11 cellular contexts compared by ENCODE assay signal in genomic region chr17:77456271-77456950, GRCh38.
A peak's percentile ranks its signal among the peaks of the same experiment; 100 is the strongest.
DNase-seq lines count a peak whose midpoint lies in the region; ATAC-seq and TF ChIP-seq lines count a peak whose summit lies in the region.
"Had no signal": no experiment of that assay in that cellular context is flagged by ENCODE, and none has a peak within 500 bp of the region (broad histone marks: within the 10 kb centered on the region; RNA-seq: fewer than 3 reads in every experiment).

No MANE protein-coding gene starts in this region.

- peak overlapping the region; percentile 86 for H3K4me3 ChIP-seq in mononuclear cell (ENCODE audit: low read length)
- no peak overlapping the region for H3K4me3 ChIP-seq in vagina

- peaks cover 34% of the 10 kb centered on the region for H3K36me3 Mint-ChIP-seq in stimulated activated naive CD8-positive, alpha-beta T cell treated with anti-CD3 and anti-CD28 coated beads, Interleukin-15, Interleukin-2, amounts not matched to agents 100 ng/mL and 50 ng/mL, for 24 hours (ENCODE audit: low read depth)

- ATAC-seq in stimulated activated naive CD8-positive, alpha-beta T cell treated with anti-CD3 and anti-CD28 coated beads, Interleukin-15, Interleukin-2, amounts not matched to agents 100 U/mL and 50 U/mL, for 24 hours: no peak
- no peak for ATAC-seq in activated CD4-positive, CD25-positive, alpha-beta regulatory T cell treated with anti-CD3 and anti-CD28 coated beads, Interleukin-2, amount 50 U/mL, for 24 hours

- peak overlapping the region; percentile 99 for H3K27ac Mint-ChIP-seq in stimulated activated naive CD8-positive, alpha-beta T cell treated with anti-CD3 and anti-CD28 coated beads, Interleukin-15, Interleukin-2, amounts not matched to agents 100 ng/mL and 50 ng/mL, for 24 hours

- DNase-seq in stimulated activated naive CD8-positive, alpha-beta T cell treated with anti-CD3 and anti-CD28 coated beads, Interleukin-15, Interleukin-2, amounts not matched to agents 100 U/mL and 50 U/mL, for 24 hours: no peak
- peak; percentile 53 to 55 for DNase-seq in activated T-cell treated with anti-CD3 and anti-CD28 coated beads, Interleukin-2, amount 50 U/mL, for 48 hours
- DNase-seq in vagina (ENCODE audit: extremely low spot score in 2 of 2): no peak
- DNase-seq in NCI-H1092 treated with DMSO at 0.1 percent for 48 hours (lab: John Stamatoyannopoulos, UW): no peak
- DNase-seq in NCI-H82 (lab: John Stamatoyannopoulos, UW): no peak
- DNase-seq: NCI-H345; stimulated activated CD4-positive, alpha-beta T cell treated with anti-CD3 and anti-CD28 coated beads, Interleukin-2, amount 100 ng/mL, for 48 hours had no signal

- H3K27me3 ChIP-seq in mononuclear cell (ENCODE audit: insufficient read depth, low read length): no peaks in the 10 kb centered on the region
- no peaks in the 10 kb centered on the region for H3K27me3 ChIP-seq in vagina
- H3K27me3 ChIP-seq: suprapubic skin had no signal

- no peaks in the 10 kb centered on the region for H3K27me3 Mint-ChIP-seq in stimulated activated naive CD8-positive, alpha-beta T cell treated with anti-CD3 and anti-CD28 coated beads, Interleukin-15, Interleukin-2, amounts not matched to agents 100 ng/mL and 50 ng/mL, for 24 hours

- intact Hi-C loops in vagina (cut with DNase I): no loop called here

- peak overlapping the region; percentile 88 for H3K4me3 Mint-ChIP-seq in stimulated activated naive CD8-positive, alpha-beta T cell treated with anti-CD3 and anti-CD28 coated beads, Interleukin-15, Interleukin-2, amounts not matched to agents 100 ng/mL and 50 ng/mL, for 24 hours

- no peak for TF ChIP-seq POLR2A in vagina (IDR thresholded peaks at IDR 0.05)

- peaks cover 82% of the 10 kb centered on the region for H3K4me1 Mint-ChIP-seq in stimulated activated naive CD8-positive, alpha-beta T cell treated with anti-CD3 and anti-CD28 coated beads, Interleukin-15, Interleukin-2, amounts not matched to agents 100 ng/mL and 50 ng/mL, for 24 hours (ENCODE audit: low read depth)

- peak overlapping the region; percentile 43 for H3K27ac ChIP-seq in vagina

- no peaks in the 10 kb centered on the region for H3K36me3 ChIP-seq in vagina
- H3K36me3 ChIP-seq: suprapubic skin had no signal

- H3K4me1 ChIP-seq in mononuclear cell (ENCODE audit: insufficient read depth, low read length): peaks cover 94% of the 10 kb centered on the region
- peaks cover 99% of the 10 kb centered on the region for H3K4me1 ChIP-seq in vagina

- H3K9me3 ChIP-seq in mononuclear cell (ENCODE audit: low read depth, low read length) (no peaks in the 10 kb centered on the region), vagina (no peaks in the 10 kb centered on the region)
- H3K9me3 ChIP-seq: suprapubic skin had no signal

- H3K9me3 Mint-ChIP-seq in stimulated activated naive CD8-positive, alpha-beta T cell treated with anti-CD3 and anti-CD28 coated beads, Interleukin-15, Interleukin-2, amounts not matched to agents 100 ng/mL and 50 ng/mL, for 24 hours: no peaks in the 10 kb centered on the region

- no peak for TF ChIP-seq CTCF in vagina (IDR thresholded peaks at IDR 0.05)

Comparison
In these comparisons a context has a peak if more than half of its experiments do, and no peak if none do; other contexts are left out.
1. DNase-seq: peak in activated T-cell treated with anti-CD3 and anti-CD28 coated beads, Interleukin-2, amount 50 U/mL, for 48 hours (2 of 2); none in stimulated activated naive CD8-positive, alpha-beta T cell treated with anti-CD3 and anti-CD28 coated beads, Interleukin-15, Interleukin-2, amounts not matched to agents 100 U/mL and 50 U/mL, for 24 hours (single experiment), vagina (0 of 2), NCI-H1092 treated with DMSO at 0.1 percent for 48 hours (single experiment) and NCI-H82 (single experiment).